Comparison of ENCODE assay signal across 17 cellular contexts in the genomic region with DNA sequence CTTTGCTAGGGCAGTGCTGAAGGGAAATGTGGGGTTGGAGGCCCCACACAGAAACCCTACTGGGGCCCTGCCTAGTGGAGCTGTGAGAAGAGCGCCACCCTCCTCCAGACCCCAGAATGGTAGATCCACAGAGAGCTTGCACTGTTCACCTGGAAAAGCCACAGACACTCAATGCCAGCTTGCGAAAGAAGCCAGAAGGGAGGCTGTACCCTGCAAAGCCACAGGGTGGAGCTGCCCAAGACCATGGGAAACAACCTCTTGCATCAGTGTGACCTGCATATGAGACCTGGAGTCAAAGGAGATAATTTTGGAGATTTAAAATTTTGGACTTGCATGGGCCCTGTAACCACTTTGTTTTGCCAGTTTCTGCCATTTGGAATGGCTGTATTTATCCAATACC.
DNase-seq lines count a peak whose midpoint lies in the region; ATAC-seq and TF ChIP-seq lines count a peak whose summit lies in the region.
"Had no signal": no experiment of that assay in that cellular context is flagged by ENCODE, and none has a peak within 500 bp of the region (broad histone marks: within the 10 kb centered on the region; RNA-seq: fewer than 3 reads in every experiment).

No MANE protein-coding gene starts in this region.

- CTCF ChIA-PET in Caco-2 (lab: Charles Lee) = interaction anchor here (1.1 kb wide), 2 partner anchors 26 to 135 kb away, joined by 3 to 5 read pairs; no protein-coding TSS in a partner anchor

- H3K9me3 ChIP-seq in Caco-2 = no peaks in the 10 kb centered on the region; the same call in 1 of the 2 replicates

- no peaks in the 10 kb centered on the region for H3K36me3 ChIP-seq in Caco-2 (ENCODE audit: control insufficient read depth, insufficient read depth, low read length)
- H3K36me3 ChIP-seq: lower lobe of right lung had no signal

- ATAC-seq in HG03159 (IDR thresholded peaks at IDR 0.05; ENCODE audit: unreplicated experiment) = no peak
- ATAC-seq: activated CD8-positive, alpha-beta memory T cell treated with anti-CD3 and anti-CD28 coated beads, Interleukin-2, amount 10 ng/mL, durations not matched to agents 7 days and 5 days; lower lobe of right lung had no signal

- H3K4me3 Mint-ChIP-seq in Caco-2 (ENCODE audit: unreplicated experiment) (no peak overlapping the region), chondrocyte (ENCODE audit: unreplicated experiment) (no peak overlapping the region)
- H3K4me3 Mint-ChIP-seq: activated CD8-positive, alpha-beta memory T cell treated with anti-CD3 and anti-CD28 coated beads, Interleukin-2, amount 10 ng/mL, durations not matched to agents 7 days and 5 days; CD4-positive, CD25-positive, alpha-beta regulatory T cell; naive B cell had no signal

- H3K9me3 Mint-ChIP-seq in Caco-2 (ENCODE audit: unreplicated experiment) (peaks cover 17% of the 10 kb centered on the region), chondrocyte (ENCODE audit: low read depth) (peaks cover 20% of the 10 kb centered on the region)

- H3K4me1 Mint-ChIP-seq in Caco-2 (ENCODE audit: low read depth, unreplicated experiment) (no peaks in the 10 kb centered on the region), chondrocyte (ENCODE audit: low read depth) (no peaks in the 10 kb centered on the region)
- H3K4me1 Mint-ChIP-seq: activated CD8-positive, alpha-beta memory T cell treated with anti-CD3 and anti-CD28 coated beads, Interleukin-2, amount 10 ng/mL, durations not matched to agents 7 days and 5 days; CD4-positive, CD25-positive, alpha-beta regulatory T cell; naive B cell had no signal

- DNase-seq in ACHN = peak; percentile 1
- DNase-seq in Caco-2 = peak; percentile 37 to 39
- DNase-seq in NCI-H69 (lab: John Stamatoyannopoulos, UW) = peak; percentile 55
- DNase-seq in chondrocyte (ENCODE audit: low spot score) = no peak
- DNase-seq in erythroblast (lab: John Stamatoyannopoulos, UW) = no peak
- no peak for DNase-seq in dedifferentiated amniotic fluid mesenchymal stem cell (ENCODE audit: extremely low spot score)
- DNase-seq: activated CD8-positive, alpha-beta memory T cell treated with anti-CD3 and anti-CD28 coated beads, Interleukin-2, amount 10 ng/mL, durations not matched to agents 7 days and 5 days; amygdala; CD4-positive, CD25-positive, alpha-beta regulatory T cell; KG1; lower lobe of right lung; naive B cell; NCI-H1417 treated with DMSO at 0.1 percent for 48 hours; NCI-H446; posterior cingulate gyrus had no signal

- no peaks in the 10 kb centered on the region for H3K27me3 ChIP-seq in Caco-2 (replicated peaks; ENCODE audit: control insufficient read depth, insufficient read depth, low read length)

- TF ChIP-seq POLR2A in erythroblast (IDR thresholded peaks at IDR 0.05; ENCODE audit: low read length) = no peak

- POLR2A ChIA-PET in Caco-2 (lab: Charles Lee) = no interaction called here

- H3K27ac Mint-ChIP-seq in Caco-2 (ENCODE audit: unreplicated experiment) (no peak overlapping the region), chondrocyte (ENCODE audit: unreplicated experiment) (no peak overlapping the region)
- H3K27ac Mint-ChIP-seq: activated CD8-positive, alpha-beta memory T cell treated with anti-CD3 and anti-CD28 coated beads, Interleukin-2, amount 10 ng/mL, durations not matched to agents 7 days and 5 days; CD4-positive, CD25-positive, alpha-beta regulatory T cell; naive B cell had no signal

- H3K4me1 ChIP-seq in Caco-2 = no peaks in the 10 kb centered on the region
- H3K4me1 ChIP-seq: lower lobe of right lung had no signal

- BruUV-seq in Caco-2 (replicated peaks; lab: Mats Ljungman, UMichigan) = no TSS peak

- intact Hi-C loops in Caco-2 (cut with micrococcal nuclease; ENCODE audit: unreplicated experiment) = loop anchor here (1.0 kb wide), 1 partner anchor 135 kb away; no protein-coding TSS in a partner anchor

- peak in 1 of 2 experiments; percentile 12 for TF ChIP-seq CTCF in Caco-2 (IDR thresholded peaks at IDR 0.05; ENCODE audit: insufficient read depth in 1 of 2, low read depth in 1 of 2, low read length in 1 of 2, severe bottlenecking in 1 of 2, unreplicated experiment in 1 of 2)
- peak; percentile 20 for TF ChIP-seq CTCF in chondrocyte (IDR thresholded peaks at IDR 0.05)

- H3K27me3 Mint-ChIP-seq in Caco-2 (ENCODE audit: insufficient read depth, unreplicated experiment) (no peaks in the 10 kb centered on the region), chondrocyte (ENCODE audit: low read depth) (no peaks in the 10 kb centered on the region)
- H3K27me3 Mint-ChIP-seq: activated CD8-positive, alpha-beta memory T cell treated with anti-CD3 and anti-CD28 coated beads, Interleukin-2, amount 10 ng/mL, durations not matched to agents 7 days and 5 days; CD4-positive, CD25-positive, alpha-beta regulatory T cell; naive B cell had no signal

- H3K4me3 ChIP-seq in Caco-2 (ENCODE audit: low read depth, low read length) = no peak overlapping the region
- H3K4me3 ChIP-seq: lower lobe of right lung, smooth muscle cell had no signal

- H3K36me3 Mint-ChIP-seq in Caco-2 (ENCODE audit: insufficient read depth, unreplicated experiment) = no peaks in the 10 kb centered on the region
- H3K36me3 Mint-ChIP-seq in chondrocyte (ENCODE audit: low read depth) = peaks cover 7% of the 10 kb centered on the region
- H3K36me3 Mint-ChIP-seq: activated CD8-positive, alpha-beta memory T cell treated with anti-CD3 and anti-CD28 coated beads, Interleukin-2, amount 10 ng/mL, durations not matched to agents 7 days and 5 days; CD4-positive, CD25-positive, alpha-beta regulatory T cell; naive B cell had no signal

- in situ Hi-C loops in ACHN (cut with HindIII; ENCODE audit: low pct_ligation_motif_present, low pct_unique_long_range_greater_than_20kb, low sequenced_read_pairs) = no loop called here

Comparison
In these comparisons a context has a peak if more than half of its experiments do, and no peak if none do; other contexts are left out.
1. DNase-seq: peak in ACHN (single experiment), Caco-2 (2 of 2) and NCI-H69 (single experiment); none in chondrocyte (single experiment), erythroblast (0 of 2) and dedifferentiated amniotic fluid mesenchymal stem cell (single experiment).